ENCODE assay signal across 23 cellular contexts in the genomic region with DNA sequence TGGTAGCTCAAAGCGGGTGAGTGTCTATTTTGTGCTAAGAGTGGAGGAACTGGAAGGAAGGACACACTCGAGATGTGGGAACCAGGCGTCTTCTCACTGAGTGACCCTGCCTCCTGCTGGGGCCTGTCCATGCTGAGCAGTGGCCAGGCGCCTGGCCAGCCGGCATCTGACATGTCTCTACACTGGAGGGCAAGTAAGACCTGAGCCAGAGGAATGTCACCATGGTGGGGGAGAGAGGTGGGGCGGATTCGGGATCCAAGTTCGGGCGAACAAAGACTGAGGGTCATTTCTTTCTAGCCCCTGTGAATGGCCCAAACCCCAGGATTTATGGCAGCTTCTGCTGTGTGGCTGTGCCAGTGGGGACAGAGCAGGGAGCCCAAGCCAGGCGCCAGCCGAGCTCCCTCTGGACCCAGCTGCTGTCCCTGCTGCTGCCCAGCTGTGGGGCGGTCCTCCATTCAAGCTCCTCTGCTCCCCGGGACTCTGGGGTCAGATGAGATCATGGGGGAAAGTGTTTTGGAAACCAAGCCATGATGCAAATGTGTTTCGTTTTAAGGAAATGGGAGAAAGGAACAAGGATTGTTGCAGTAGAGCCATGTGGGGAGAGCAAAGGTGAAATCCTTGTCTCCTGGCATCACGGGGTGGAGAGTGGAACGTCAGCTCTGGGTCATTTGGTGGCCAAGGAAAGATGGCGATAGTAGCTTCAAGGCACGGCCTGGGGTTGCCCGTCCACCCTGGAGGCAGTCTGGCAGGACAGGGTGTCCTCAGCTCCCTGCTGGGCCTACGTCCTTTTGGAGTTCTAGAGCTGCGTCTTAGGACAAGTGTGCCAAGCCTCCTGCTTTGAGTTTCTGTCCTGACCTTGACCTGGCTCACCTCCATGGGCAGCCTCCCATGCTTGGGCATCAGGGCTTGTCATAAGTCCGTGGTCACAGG. TPM values are rescaled to one million over a fixed set of nuclear protein-coding genes. Genes with fewer than 3 reads are reported as not detected.
DNase-seq lines count a peak whose midpoint lies in the region; ATAC-seq and TF ChIP-seq lines count a peak whose summit lies in the region.
"Had no signal": no experiment of that assay in that cellular context is flagged by ENCODE, and none has a peak within 500 bp of the region (broad histone marks: within the 10 kb centered on the region; RNA-seq: fewer than 3 reads in every experiment).

No MANE protein-coding gene starts in this region.

- CTCF ChIA-PET in CD4-positive, alpha-beta memory T cell (lab: Charles Lee; ENCODE audit: partially characterized antibody): interaction anchor here (1.2 to 4.2 kb wide), 3 partner anchors 8 to 65 kb away, joined by 3 to 26 read pairs (median 5); a partner anchor contains a TSS

- H3K36me3 Mint-ChIP-seq in CD4-positive, alpha-beta memory T cell: peaks cover 20 to 36% of the 10 kb centered on the region in 2 donors
- peaks cover 12 to 21% (median 14%) of the 10 kb centered on the region in 3 donors for H3K36me3 Mint-ChIP-seq in immature natural killer cell

- H3K27me3 Mint-ChIP-seq in CD4-positive, alpha-beta memory T cell: no peaks in the 10 kb centered on the region
- peaks cover 0 to 3% (median 2%) of the 10 kb centered on the region in 3 donors for H3K27me3 Mint-ChIP-seq in immature natural killer cell (ENCODE audit: low read depth in 3 of 3)
- H3K27me3 Mint-ChIP-seq: activated CD4-positive, alpha-beta T cell treated with anti-CD3 and anti-CD28 coated beads for 36 hours had no signal

- DNase-seq in AG10803 (ENCODE audit: low read depth) (peak; percentile 29), sciatic nerve (ENCODE audit: low spot score) (no peak), DMS 273 treated with DMSO at 0.1 percent for 48 hours (lab: John Stamatoyannopoulos, UW) (no peak), immature natural killer cell (no peak)
- no peak for DNase-seq in stimulated activated CD4-positive, alpha-beta T cell treated with anti-CD3 and anti-CD28 coated beads, Interleukin-4, amount 100 ng/mL, for 24 hours
- no peak for DNase-seq in CD4-positive, alpha-beta memory T cell
- DNase-seq: activated CD4-positive, alpha-beta T cell treated with anti-CD3 and anti-CD28 coated beads for 36 hours; activated CD8-positive, alpha-beta memory T cell treated with anti-CD3 and anti-CD28 coated beads, Interleukin-2, amount 50 U/mL, for 4 hours; activated naive CD4-positive, alpha-beta T cell treated with Interleukin-2 at 50 U/mL for 16 hours; brain microvascular endothelial cell; effector CD8-positive, alpha-beta T cell; foreskin fibroblast; MG63; NCI-H187; NCI-H524; occipital lobe; T-helper 9 cell had no signal

- H3K4me3 Mint-ChIP-seq in CD4-positive, alpha-beta memory T cell: no peak overlapping the region
- H3K4me3 Mint-ChIP-seq in immature natural killer cell: no peak overlapping the region
- H3K4me3 Mint-ChIP-seq: activated CD4-positive, alpha-beta T cell treated with anti-CD3 and anti-CD28 coated beads for 36 hours; memory B cell had no signal

- POLR2A ChIA-PET in CD4-positive, alpha-beta memory T cell (lab: Charles Lee; ENCODE audit: partially characterized antibody): no interaction called here

- intact Hi-C loops in sciatic nerve (cut with DNase I): no loop called here
- intact Hi-C loops in CD4-positive, alpha-beta memory T cell (cut with micrococcal nuclease): no loop called here

- no peak for TF ChIP-seq CTCF in AG10803 (conservative IDR thresholded peaks at IDR 0.05; ENCODE audit: low read length)

- H3K4me3 ChIP-seq in AG10803 (ENCODE audit: low read length): no peak overlapping the region
- no peak overlapping the region for H3K4me3 ChIP-seq in CD4-positive, alpha-beta memory T cell (ENCODE audit: low read length in 2 of 2)
- H3K4me3 ChIP-seq: HAP-1, MG63, SJSA1 had no signal

- no peaks in the 10 kb centered on the region for H3K27me3 ChIP-seq in layer of hippocampus (ENCODE audit: control insufficient read depth, insufficient read depth, low read length)
- no peaks in the 10 kb centered on the region for H3K27me3 ChIP-seq in CD4-positive, alpha-beta memory T cell (ENCODE audit: insufficient read depth, low read length)
- H3K27me3 ChIP-seq: MG63, SJSA1 had no signal

- no peaks in the 10 kb centered on the region for H3K9me3 Mint-ChIP-seq in CD4-positive, alpha-beta memory T cell
- H3K9me3 Mint-ChIP-seq in immature natural killer cell: no peaks in the 10 kb centered on the region
- H3K9me3 Mint-ChIP-seq: memory B cell had no signal

- H3K36me3 ChIP-seq in CD4-positive, alpha-beta memory T cell (ENCODE audit: insufficient read depth, low read length): peaks cover 9% of the 10 kb centered on the region
- H3K36me3 ChIP-seq: brain microvascular endothelial cell, HAP-1, SJSA1 had no signal

- H3K27ac Mint-ChIP-seq in CD4-positive, alpha-beta memory T cell: peak overlapping the region in 2 of 7 donors; percentile 19 to 48
- H3K27ac Mint-ChIP-seq in immature natural killer cell: no peak overlapping the region
- H3K27ac Mint-ChIP-seq: activated CD4-positive, alpha-beta T cell treated with anti-CD3 and anti-CD28 coated beads for 36 hours; memory B cell had no signal

- peak; percentile 1 for ATAC-seq in sciatic nerve
- ATAC-seq: activated CD4-positive, alpha-beta T cell treated with anti-CD3 and anti-CD28 coated beads for 36 hours; HepG2 had no signal

- no peaks in the 10 kb centered on the region for H3K4me1 ChIP-seq in CD4-positive, alpha-beta memory T cell (ENCODE audit: insufficient read depth, low read length)
- H3K4me1 ChIP-seq: HAP-1, SJSA1 had no signal

- H3K9me3 ChIP-seq in CD4-positive, alpha-beta memory T cell (ENCODE audit: control insufficient read depth in 1 of 2, low read length in 2 of 2): no peaks in the 10 kb centered on the region
- H3K9me3 ChIP-seq: HAP-1, MG63, SJSA1 had no signal

- H3K27ac ChIP-seq in cingulate gyrus (ENCODE audit: low read depth, low read length) (peak overlapping the region; percentile 81), layer of hippocampus (ENCODE audit: low read depth, low read length) (peak overlapping the region; percentile 58)
- no peak overlapping the region for H3K27ac ChIP-seq in CD4-positive, alpha-beta memory T cell (ENCODE audit: low read depth, low read length)
- H3K27ac ChIP-seq: brain microvascular endothelial cell, SJSA1 had no signal

- peaks cover 0 to 4% (median 0%) of the 10 kb centered on the region in 4 donors for H3K4me1 Mint-ChIP-seq in CD4-positive, alpha-beta memory T cell
- peaks cover 26 to 28% of the 10 kb centered on the region in 2 donors for H3K4me1 Mint-ChIP-seq in immature natural killer cell
- H3K4me1 Mint-ChIP-seq: activated CD4-positive, alpha-beta T cell treated with anti-CD3 and anti-CD28 coated beads for 36 hours had no signal

RNA-seq across cellular contexts. Expression of a gene that starts 8.1 kb away (rescaled TPM):
- total RNA-seq in sciatic nerve: 90.5 TPM
- total RNA-seq in CD4-positive, alpha-beta memory T cell: 1 to 10 TPM; 4.2 TPM
- polyA plus RNA-seq in CD4-positive, alpha-beta memory T cell: 1 to 10 TPM; 3.7 to 4.5 TPM
- 1 to 10 TPM; 3.1 to 7.8 (median 5.9) TPM for polyA plus RNA-seq in immature natural killer cell
- total RNA-seq: HepG2 had no signal
- polyA plus RNA-seq: HepG2 had no signal

Comparison
In these comparisons a context has a peak if more than half of its experiments do, and no peak if none do; other contexts are left out.
1. RNA of a gene that starts 8.1 kb away (total RNA-seq): 90.5 TPM in sciatic nerve (single experiment); 4.2 TPM in CD4-positive, alpha-beta memory T cell; every median in the first group is over 10 times any median in the second.